In the genomic region with DNA sequence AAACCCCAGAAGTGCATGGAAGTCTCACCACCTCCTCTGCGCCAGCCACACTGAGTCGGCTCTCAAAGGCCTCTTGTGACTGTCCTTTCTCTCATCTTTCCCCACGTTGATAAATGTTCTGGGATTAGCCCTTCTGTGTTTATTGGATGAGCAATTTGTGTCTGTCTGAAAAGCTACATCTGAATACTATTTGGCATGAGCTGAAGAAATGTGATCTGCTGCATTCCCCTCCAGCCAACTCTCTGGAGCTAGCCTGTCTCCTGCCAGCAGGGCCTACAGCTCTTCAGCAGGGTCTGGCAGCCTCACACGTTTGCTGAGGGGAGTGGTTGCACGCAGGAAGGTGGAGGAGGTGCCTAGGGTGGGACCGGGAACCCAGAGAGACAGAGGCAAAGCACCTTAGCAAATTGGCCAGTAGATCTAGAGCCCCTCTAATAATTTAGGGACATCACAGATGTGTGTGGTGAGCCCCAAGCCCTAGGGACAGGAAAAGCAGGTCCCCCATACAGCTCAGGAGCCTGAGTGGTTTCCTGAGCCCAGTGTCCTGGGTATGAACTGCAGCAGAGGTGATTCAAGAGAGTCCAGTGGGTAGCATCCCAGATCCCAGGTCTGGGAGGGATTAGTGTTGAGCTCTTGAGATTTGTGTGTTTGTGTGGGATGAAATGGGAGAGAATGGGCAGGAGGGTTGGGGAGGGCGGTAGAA, we compare ENCODE assay signal across 11 cellular contexts. TPM values are rescaled to one million over a fixed set of nuclear protein-coding genes. Genes with fewer than 3 reads are reported as not detected.
A peak's percentile ranks its signal among the peaks of the same experiment; 100 is the strongest.
DNase-seq lines count a peak whose midpoint lies in the region; ATAC-seq, FAIRE-seq and TF ChIP-seq lines count a peak whose summit lies in the region.
"Had no signal": no experiment of that assay in that cellular context is flagged by ENCODE, and none has a peak within 500 bp of the region (broad histone marks: within the 10 kb centered on the region; RNA-seq: fewer than 3 reads in every experiment).

No MANE protein-coding gene starts in this region.

- TF ChIP-seq POLR2A in K562 (conservative IDR thresholded peaks at IDR 0.05) = no peak

- H3K36me3 ChIP-seq in K562 (ENCODE audit: control insufficient read depth, insufficient read depth, low read length) (no peaks in the 10 kb centered on the region), keratinocyte (ENCODE audit: control insufficient read depth in 2 of 2, extremely low read depth in 1 of 2, insufficient read depth in 2 of 2, low read length in 2 of 2) (no peaks in the 10 kb centered on the region), tibial artery (no peaks in the 10 kb centered on the region)

- no peak overlapping the region for H3K27ac ChIP-seq in K562 (ENCODE audit: extremely low read depth, low read depth, low read length)
- no peak overlapping the region for H3K27ac ChIP-seq in keratinocyte (ENCODE audit: control insufficient read depth, insufficient read depth, low read length)
- H3K27ac ChIP-seq in tibial artery = peak overlapping the region; percentile 51 to 72

- H3K27me3 ChIP-seq in K562 (ENCODE audit: control insufficient read depth in 2 of 2, insufficient read depth in 2 of 2, low read length in 2 of 2) (no peaks in the 10 kb centered on the region), keratinocyte (ENCODE audit: control insufficient read depth, extremely low read depth, insufficient read depth, low read length) (no peaks in the 10 kb centered on the region), tibial artery (no peaks in the 10 kb centered on the region)

- H2AFZ ChIP-seq in K562 (ENCODE audit: low read depth, low read length) (0 out of 2 replicates have a peak overlapping the region, but pooled peaks have one; percentile 12), keratinocyte (ENCODE audit: control insufficient read depth, low read length) (peak overlapping the region; percentile 16)

- ATAC-seq in K562 (peak; percentile 44), GM19351 (IDR thresholded peaks at IDR 0.05; ENCODE audit: unreplicated experiment) (no peak)

- FAIRE-seq in K562 (lab: Jason Lieb, UNC) (no peak), keratinocyte (lab: Jason Lieb, UNC) (no peak)
- FAIRE-seq: islet of Langerhans had no signal

- H3K9me1 ChIP-seq in K562 (ENCODE audit: control insufficient read depth, insufficient read depth, low read length) (no peaks in the 10 kb centered on the region), keratinocyte (ENCODE audit: control insufficient read depth, extremely low read depth, insufficient read depth, low read length) (no peaks in the 10 kb centered on the region)

- no peak for TF ChIP-seq RAD21 in K562 (CRISPR knock-in tag; conservative IDR thresholded peaks at IDR 0.05 in 1 of 2, IDR thresholded peaks at IDR 0.05 in 1 of 2)

- H3K9ac ChIP-seq in K562 (ENCODE audit: insufficient read depth in 1 of 2, low read depth in 2 of 2, low read length in 2 of 2) (no peak overlapping the region; a peak in 1 of 4 replicates), keratinocyte (ENCODE audit: control insufficient read depth, extremely low read depth, insufficient read depth, low read length) (no peak overlapping the region)

- in situ Hi-C loops in K562 (cut with MboI) (no loop called here), GM13976 (cut with MboI; ENCODE audit: low sequenced_read_pairs, unreplicated experiment) (no loop called here)

- H3K4me3 ChIP-seq in K562 (no peak overlapping the region), keratinocyte (ENCODE audit: control insufficient read depth in 2 of 3, extremely low read depth in 1 of 3, insufficient read depth in 2 of 3, low read depth in 1 of 3, low read length in 3 of 3) (no peak overlapping the region), tibial artery (no peak overlapping the region)

- POLR2A ChIA-PET in K562 (lab: Yijun Ruan, JAX) = no interaction called here

- no peaks in the 10 kb centered on the region for H4K20me1 ChIP-seq in K562 (replicated peaks; ENCODE audit: control insufficient read depth, insufficient read depth, low read length)
- H4K20me1 ChIP-seq in keratinocyte (ENCODE audit: control insufficient read depth, extremely low read depth, insufficient read depth, low read length) = no peaks in the 10 kb centered on the region

- 21% methylated on average over 4 of the region's 7 CpGs for WGBS in K562 (ENCODE audit: insufficient coverage, low coverage, missing lambda C conversion rate)

- TF ChIP-seq EP300 in K562 (IDR thresholded peaks at IDR 0.05; ENCODE audit: low read length) = no peak

- H3K9me3 ChIP-seq in K562 (replicated peaks; ENCODE audit: control insufficient read depth, insufficient read depth, low read depth, low read length) (no peaks in the 10 kb centered on the region), keratinocyte (ENCODE audit: control insufficient read depth, low read depth, low read length) (no peaks in the 10 kb centered on the region), tibial artery (no peaks in the 10 kb centered on the region)

- no peak overlapping the region for H3K4me2 ChIP-seq in K562 (ENCODE audit: insufficient read depth, low read length)
- no peak overlapping the region for H3K4me2 ChIP-seq in keratinocyte (ENCODE audit: control insufficient read depth, extremely low read depth, insufficient read depth, low read depth, low read length)

- H3K4me1 ChIP-seq in K562 (replicated peaks in 1 of 2; ENCODE audit: control insufficient read depth in 2 of 2, insufficient read depth in 2 of 2, low read length in 2 of 2) (peaks cover 10 to 21% of the 10 kb centered on the region in 2 experiments; a peak in 3 of 5 replicates), keratinocyte (ENCODE audit: control insufficient read depth, extremely low read depth, insufficient read depth, low read length) (peaks cover 44% of the 10 kb centered on the region), tibial artery (peaks cover 0 to 81% (median 62%) of the 10 kb centered on the region in 4 donors)

- H3K79me2 ChIP-seq in K562 (ENCODE audit: control insufficient read depth, insufficient read depth, low read length) = no peaks in the 10 kb centered on the region
- H3K79me2 ChIP-seq in keratinocyte (ENCODE audit: control insufficient read depth, insufficient read depth, low read length) = no peaks in the 10 kb centered on the region

- BruUV-seq in K562 (replicated peaks; lab: Mats Ljungman, UMichigan) = no TSS peak

- dilution Hi-C loops in keratinocyte (cut with MboI; ENCODE audit: extremely low pct_ligation_motif_present, low sequenced_read_pairs) = no loop called here

- intact Hi-C loops in K562 (cut with micrococcal nuclease) (no loop called here), tibial artery (cut with DNase I; ENCODE audit: low total_unique reads) (no loop called here), posterior vena cava (cut with DNase I) (no loop called here)

- CTCF ChIA-PET in K562 (lab: Yijun Ruan, JAX; ENCODE audit: low intra/inter-chr PET ratio) = no interaction called here

- no peak for TF ChIP-seq CTCF in K562 (IDR thresholded peaks at IDR 0.05 in 2 of 3, conservative IDR thresholded peaks at IDR 0.05 in 1 of 3; ENCODE audit: insufficient read depth in 2 of 3, low read depth in 1 of 3, low read length in 3 of 3)
- no peak for TF ChIP-seq CTCF in keratinocyte (optimal IDR thresholded peaks at IDR 0.05 in 1 of 3, IDR thresholded peaks at IDR 0.05 in 1 of 3, conservative IDR thresholded peaks at IDR 0.05 in 1 of 3; ENCODE audit: extremely low read depth in 1 of 3, insufficient read depth in 2 of 3, low read length in 3 of 3)
- no peak for TF ChIP-seq CTCF in tibial artery (IDR thresholded peaks at IDR 0.05)
- TF ChIP-seq CTCF in GM13976 (IDR thresholded peaks at IDR 0.05; ENCODE audit: borderline replicate concordance, control extremely low read depth, extremely low read depth, insufficient read depth, missing control alignments) = no peak

- peak; percentile 78 for DNase-seq in NCI-H1092 treated with DMSO at 0.1 percent for 48 hours (lab: John Stamatoyannopoulos, UW)
- DNase-seq in K562 (ENCODE audit: extremely low read depth in 1 of 4, low spot score in 3 of 4) = no peak
- no peak for DNase-seq in keratinocyte (ENCODE audit: low read depth, low spot score)
- DNase-seq in tibial artery = peak in 1 of 2 donors; percentile 78
- no peak for DNase-seq in GM13976 (ENCODE audit: low spot score)
- no peak for DNase-seq in superior temporal gyrus (ENCODE audit: extremely low spot score)
- no peak for DNase-seq in posterior vena cava (ENCODE audit: low spot score)

RNA-seq across cellular contexts. Expression of a gene that starts 20.5 kb away (rescaled TPM):
- 14.7 and 14.9 TPM in 2 replicates for total RNA-seq in K562 (2011; cell fraction: chromatin; rRNA removed; ENCODE audit: low replicate concordance)
- 17.9 and 22.7 TPM in 2 replicates for total RNA-seq in K562 (2011; cell fraction: nucleolus; rRNA removed)
- 32.8 and 52.0 TPM in 2 replicates for total RNA-seq in K562 (2011; cell fraction: nucleoplasm; rRNA removed)
- 7.1 and 8.7 TPM in 2 replicates for total RNA-seq in K562 (2014; rRNA removed)
- 4.4 and 4.8 TPM in 2 replicates for total RNA-seq in K562 (2014; rRNA removed; fragmentation: Illumina TruSeq; extraction: Trizol)
- 3.7 and 4.1 TPM in 2 replicates for total RNA-seq in K562 (2015; rRNA removed; fragmentation: Illumina TruSeq; extraction: Trizol)
- 22.0 and 26.8 TPM in 2 replicates for total RNA-seq in K562 (2021)
- 9.6 and 10.1 TPM in 2 replicates for polyA plus RNA-seq in K562 (2011; rRNA removed)
- 13.7 and 14.3 TPM in 2 replicates for polyA plus RNA-seq in K562 (2011; cell fraction: cytosol; rRNA removed)
- 5.3 and 6.6 TPM in 2 replicates for polyA plus RNA-seq in K562 (2011; cell fraction: nucleus; rRNA removed)
- polyA plus RNA-seq in K562 (2012) = 16.9 and 32.7 TPM in 2 replicates
- 21.4 and 23.8 TPM in 2 replicates for polyA plus RNA-seq in K562 (2014; fragmentation: Illumina TruSeq; extraction: Trizol)
- polyA plus RNA-seq in K562 (2014; fragmentation: Nextera tagmentation; extraction: Ambion mirVana) = 1 to 10 TPM; 5.2 to 6.0 TPM
- 10.7 and 13.2 TPM in 2 replicates for polyA plus RNA-seq in K562 (2014; rRNA removed)
- polyA minus RNA-seq in K562 (2011; rRNA and poly(A)+ RNA removed) = 16.0 and 18.9 TPM in 2 replicates
- 15.1 and 15.4 TPM in 2 replicates for polyA minus RNA-seq in K562 (2011; cell fraction: cytosol; rRNA and poly(A)+ RNA removed)
- 3.9 and 4.0 TPM in 2 replicates for polyA minus RNA-seq in K562 (2011; cell fraction: nucleus; rRNA and poly(A)+ RNA removed)
- polyA plus RNA-seq in keratinocyte = 54.3 to 82.9 TPM (median 55.1 TPM) in 3 replicates
- polyA plus RNA-seq in keratinocyte (2011; ENCODE audit: low read depth) = 9.5 TPM
- polyA plus RNA-seq in keratinocyte (2011; cell fraction: cytosol; rRNA removed) = 57.6 and 65.9 TPM in 2 replicates
- polyA plus RNA-seq in keratinocyte (2011; cell fraction: nucleus; rRNA removed) = 114 and 120 TPM in 2 replicates
- polyA plus RNA-seq in keratinocyte (2012; ENCODE audit: low replicate concordance) = 60.2 and 84.0 TPM in 2 replicates
- polyA minus RNA-seq in keratinocyte = 112 to 184 TPM (median 118 TPM) in 3 replicates
- polyA minus RNA-seq in keratinocyte (2011; cell fraction: cytosol; rRNA and poly(A)+ RNA removed) = 89.8 TPM
- 109 and 160 TPM in 2 replicates for polyA minus RNA-seq in keratinocyte (2011; cell fraction: nucleus; rRNA and poly(A)+ RNA removed)
- 100 to 1,000 TPM in 1 of 2 donors, 10 to 100 TPM in 1; 76.8 to 107 TPM for total RNA-seq in posterior vena cava

RNA-seq across cellular contexts. Expression of a gene that starts 52.3 kb away (rescaled TPM):
- not detected in 2 replicates for total RNA-seq in K562 (2011; cell fraction: chromatin; rRNA removed; ENCODE audit: low replicate concordance)
- not detected in 2 replicates for total RNA-seq in K562 (2011; cell fraction: nucleolus; rRNA removed)
- total RNA-seq in K562 (2011; cell fraction: nucleoplasm; rRNA removed) = not detected in 2 replicates
- not detected in 2 replicates for total RNA-seq in K562 (2014; rRNA removed)
- 1.1 and 1.6 TPM in 2 replicates for total RNA-seq in K562 (2014; rRNA removed; fragmentation: Illumina TruSeq; extraction: Trizol)
- not detected in 2 replicates for total RNA-seq in K562 (2015; rRNA removed; fragmentation: Illumina TruSeq; extraction: Trizol)
- total RNA-seq in K562 (2021) = 0.80 TPM in 1 of 2 replicates, not detected in the other
- polyA plus RNA-seq in K562 (2011; rRNA removed) = 0.74 and 1.1 TPM in 2 replicates
- 1.3 TPM in 1 of 2 replicates, not detected in the other for polyA plus RNA-seq in K562 (2011; cell fraction: cytosol; rRNA removed)
- not detected in 2 replicates for polyA plus RNA-seq in K562 (2011; cell fraction: nucleus; rRNA removed)
- polyA plus RNA-seq in K562 (2012) = 0.92 and 2.0 TPM in 2 replicates
- 2.0 and 2.1 TPM in 2 replicates for polyA plus RNA-seq in K562 (2014; fragmentation: Illumina TruSeq; extraction: Trizol)
- polyA plus RNA-seq in K562 (2014; fragmentation: Nextera tagmentation; extraction: Ambion mirVana) = 1 to 10 TPM; 3.9 to 5.5 TPM
- 2.1 and 5.1 TPM in 2 replicates for polyA plus RNA-seq in K562 (2014; rRNA removed)
- not detected in 2 replicates for polyA minus RNA-seq in K562 (2011; rRNA and poly(A)+ RNA removed)
- 11.9 and 19.0 TPM in 2 replicates for polyA minus RNA-seq in K562 (2011; cell fraction: cytosol; rRNA and poly(A)+ RNA removed)
- polyA minus RNA-seq in K562 (2011; cell fraction: nucleus; rRNA and poly(A)+ RNA removed) = 3.2 TPM in 1 of 2 replicates, not detected in the other
- 0.85 TPM in 1 of 3 replicates, not detected in the others for polyA plus RNA-seq in keratinocyte
- not detected for polyA plus RNA-seq in keratinocyte (2011; ENCODE audit: low read depth)
- not detected in 2 replicates for polyA plus RNA-seq in keratinocyte (2011; cell fraction: cytosol; rRNA removed)
- not detected in 2 replicates for polyA plus RNA-seq in keratinocyte (2011; cell fraction: nucleus; rRNA removed)
- polyA plus RNA-seq in keratinocyte (2012; ENCODE audit: low replicate concordance) = 3.1 TPM in 1 of 2 replicates, not detected in the other
- polyA minus RNA-seq in keratinocyte = not detected in 3 replicates
- polyA minus RNA-seq in keratinocyte (2011; cell fraction: cytosol; rRNA and poly(A)+ RNA removed) = 26.5 TPM
- 3.7 and 5.7 TPM in 2 replicates for polyA minus RNA-seq in keratinocyte (2011; cell fraction: nucleus; rRNA and poly(A)+ RNA removed)
- not detected for total RNA-seq in posterior vena cava
- total RNA-seq: activated CD8-positive, alpha-beta memory T cell treated with anti-CD3 and anti-CD28 coated beads for 36 hours; cerebellum had no signal

Comparison
In these comparisons a context has a peak if more than half of its experiments do, and no peak if none do; other contexts are left out.
1. H3K27ac ChIP-seq: peak in tibial artery (2 of 2); none in K562 (single experiment) and keratinocyte (single experiment).